23 cellular contexts compared by ENCODE assay signal in genomic region chr11:106403751-106404150, GRCh38.
"Had no signal": no experiment of that assay in that cellular context is flagged by ENCODE, and none has a peak within 500 bp of the region (broad histone marks: within the 10 kb centered on the region; RNA-seq: fewer than 3 reads in every experiment).

No MANE protein-coding gene starts in this region.

- H3K9me3 ChIP-seq: colonic mucosa, esophagus muscularis mucosa, esophagus squamous epithelium, gastrocnemius medialis, gastroesophageal sphincter, heart left ventricle, heart right ventricle had no signal

- H3K4me3 ChIP-seq: colonic mucosa, coronary artery, dorsolateral prefrontal cortex, esophagus muscularis mucosa, esophagus squamous epithelium, gastrocnemius medialis, gastroesophageal sphincter, heart left ventricle, heart right ventricle had no signal

- DNase-seq: colonic mucosa; cortex of kidney; dermis blood vessel endothelial cell; dorsolateral prefrontal cortex; effector CD4-positive, alpha-beta T cell; effector CD8-positive, alpha-beta T cell; effector memory CD4-positive, alpha-beta T cell; effector memory CD8-positive, alpha-beta T cell; endodermal cell; erythroblast; esophagus squamous epithelium; foreskin keratinocyte; foreskin melanocyte; gastrocnemius medialis; glutamatergic neuron; head of caudate nucleus; heart left ventricle; heart right ventricle had no signal

- H3K27me3 ChIP-seq: colonic mucosa, dorsolateral prefrontal cortex, esophagus muscularis mucosa, esophagus squamous epithelium, foreskin keratinocyte, gastrocnemius medialis, gastroesophageal sphincter, heart left ventricle, heart right ventricle had no signal

- H3K4me1 ChIP-seq: colonic mucosa, esophagus squamous epithelium, gastrocnemius medialis, heart left ventricle, heart right ventricle had no signal

- H3K27ac ChIP-seq: colonic mucosa, coronary artery, dorsolateral prefrontal cortex, epithelial cell of prostate, esophagus muscularis mucosa, esophagus squamous epithelium, foreskin keratinocyte, gastrocnemius medialis, gastroesophageal sphincter, heart left ventricle, heart right ventricle had no signal

- H3K36me3 ChIP-seq: colonic mucosa, esophagus muscularis mucosa, esophagus squamous epithelium, gastrocnemius medialis, gastroesophageal sphincter, heart left ventricle, heart right ventricle had no signal

- ATAC-seq: effector memory CD8-positive, alpha-beta T cell; esophagus mucosa; foreskin keratinocyte; gastrocnemius medialis; gastroesophageal sphincter; heart left ventricle; heart right ventricle had no signal
